Comparison of ENCODE assay signal across 8 cellular contexts in the genomic region with DNA sequence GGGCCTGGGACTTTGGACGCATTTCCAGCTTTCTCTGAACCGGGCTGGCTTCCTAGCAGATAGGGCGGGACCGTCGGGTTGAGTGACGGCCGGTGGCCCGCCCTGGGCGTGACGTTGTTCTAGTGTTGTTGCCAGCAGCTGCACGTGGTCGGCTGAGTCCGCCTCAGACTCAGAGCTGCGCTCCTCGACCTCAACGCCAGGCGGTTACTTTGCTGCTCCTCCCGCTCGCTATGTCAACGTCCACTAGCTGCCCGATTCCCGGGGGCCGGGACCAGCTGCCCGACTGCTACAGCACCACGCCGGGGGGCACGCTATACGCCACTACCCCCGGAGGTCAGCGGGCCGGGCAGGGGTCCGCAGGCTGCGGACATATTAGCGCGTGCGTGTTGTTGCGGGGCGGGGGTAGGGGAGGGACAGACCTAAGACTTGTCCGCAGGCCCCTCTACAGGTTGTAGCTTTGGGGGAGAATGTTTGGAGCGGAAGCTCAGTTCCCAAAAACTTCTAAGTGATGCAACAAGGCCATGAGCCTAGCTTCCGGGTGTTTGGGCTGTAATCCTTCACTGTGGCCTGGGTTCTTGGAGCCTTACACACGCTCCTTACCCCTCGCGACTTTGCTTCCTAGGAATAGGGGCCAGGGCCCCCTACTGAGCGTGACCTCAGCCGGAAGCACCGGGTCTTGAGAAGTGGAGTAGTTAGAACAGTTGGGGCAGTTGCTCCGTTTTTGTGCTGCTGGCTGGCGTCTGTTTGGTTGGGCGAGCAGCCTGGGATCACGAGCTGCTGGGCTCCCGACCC.
DNase-seq lines count a peak whose midpoint lies in the region; ATAC-seq lines count a peak whose summit lies in the region.

A gene (plus strand): TSS at position 155 of the 792 bp plus-strand sequence. CDS start 76 bp downstream, at position 231.

- H3K36me3 Mint-ChIP-seq in dendritic cell treated with granulocyte-macrophage colony-stimulating factor and Interleukin-4, amounts not matched to agents 40 ng/mL and 50 ng/mL, for 4 days (ENCODE audit: low read depth) = peaks cover 72% of the 10 kb centered on the region

- H3K4me3 Mint-ChIP-seq in dendritic cell treated with granulocyte-macrophage colony-stimulating factor and Interleukin-4, amounts not matched to agents 40 ng/mL and 50 ng/mL, for 4 days = peak within 1 kb of the TSS; percentile 74

- no peaks in the 10 kb centered on the region for H3K27me3 Mint-ChIP-seq in dendritic cell treated with granulocyte-macrophage colony-stimulating factor and Interleukin-4, amounts not matched to agents 40 ng/mL and 50 ng/mL, for 4 days

- H3K9me3 Mint-ChIP-seq in dendritic cell treated with granulocyte-macrophage colony-stimulating factor and Interleukin-4, amounts not matched to agents 40 ng/mL and 50 ng/mL, for 4 days = no peaks in the 10 kb centered on the region

- DNase-seq in NCI-H2196 treated with DMSO at 0.1 percent for 48 hours (lab: John Stamatoyannopoulos, UW; ENCODE audit: unreplicated experiment) (peak; percentile 92), left kidney (ENCODE audit: low read depth, low spot score) (peak; percentile 97), DMS79 treated with DMSO at 0.1 percent for 48 hours (lab: John Stamatoyannopoulos, UW) (no peak)
- peak; percentile 56 to 77 for DNase-seq in activated CD4-positive, alpha-beta T cell treated with anti-CD3 and anti-CD28 coated beads, Interleukin-2, amount 50 U/mL, for 24 hours (ENCODE audit: low read depth in 1 of 2, low spot score in 1 of 2)
- DNase-seq in stimulated activated CD4-positive, alpha-beta T cell treated with anti-CD3 and anti-CD28 coated beads, Interleukin-1b, Interleukin-23, amount 100 ng/mL, for 48 hours = peak; percentile 89

- peak within 1 kb of the TSS; percentile 94 for H3K27ac Mint-ChIP-seq in dendritic cell treated with granulocyte-macrophage colony-stimulating factor and Interleukin-4, amounts not matched to agents 40 ng/mL and 50 ng/mL, for 4 days

- intact Hi-C loops in dendritic cell treated with granulocyte-macrophage colony-stimulating factor and Interleukin-4, amounts not matched to agents 40 ng/mL and 50 ng/mL, for 4 days (cut with micrococcal nuclease) = loop anchor here (1.0 to 5.0 kb wide), 5 partner anchors 17 to 165 kb away; a partner anchor contains a TSS

- ATAC-seq in GM18508 (IDR thresholded peaks at IDR 0.05; ENCODE audit: insufficient read depth, unreplicated experiment) (peak; percentile 89), HG02981 (IDR thresholded peaks at IDR 0.05; ENCODE audit: unreplicated experiment) (peak; percentile 99)

- H3K4me1 Mint-ChIP-seq in dendritic cell treated with granulocyte-macrophage colony-stimulating factor and Interleukin-4, amounts not matched to agents 40 ng/mL and 50 ng/mL, for 4 days (ENCODE audit: low read depth) = peaks cover 49% of the 10 kb centered on the region
